ENCODE assay signal across 8 cellular contexts in genomic region chr2:142868281-142868762, GRCh38. TPM values are rescaled to one million over a fixed set of nuclear protein-coding genes. Genes with fewer than 3 reads are reported as not detected.
DNase-seq lines count a peak whose midpoint lies in the region; ATAC-seq and TF ChIP-seq lines count a peak whose summit lies in the region.

No MANE protein-coding gene starts in this region.

- 73 to 82% methylated on average over 11 of the region's 11 CpGs for WGBS in heart right ventricle, 2 donors

- H3K79me2 ChIP-seq in GM23338 (replicated peaks; ENCODE audit: insufficient read depth) = no peaks in the 10 kb centered on the region

- H3K4me3 Mint-ChIP-seq in progenitor cell of endocrine pancreas (ENCODE audit: low read depth) = no peak overlapping the region
- H3K4me3 Mint-ChIP-seq in GM23338 = no peak overlapping the region

- TF ChIP-seq CTCF in heart right ventricle (IDR thresholded peaks at IDR 0.05) (no peak), progenitor cell of endocrine pancreas (IDR thresholded peaks at IDR 0.05; ENCODE audit: unreplicated experiment) (no peak), GM23338 (conservative IDR thresholded peaks at IDR 0.05; ENCODE audit: low read depth in 2 of 2) (no peak)

- no peaks in the 10 kb centered on the region for H3K9me2 ChIP-seq in GM23338 (ENCODE audit: insufficient read depth)

- H3K27me3 ChIP-seq in heart right ventricle (no peaks in the 10 kb centered on the region), subcutaneous abdominal adipose tissue (ENCODE audit: control insufficient read depth in 5 of 5, insufficient read depth in 4 of 5, low read length in 5 of 5) (no peaks in the 10 kb centered on the region), GM23338 (ENCODE audit: insufficient read depth) (no peaks in the 10 kb centered on the region)

- no peak overlapping the region for H3K27ac Mint-ChIP-seq in progenitor cell of endocrine pancreas
- no peak overlapping the region for H3K27ac Mint-ChIP-seq in GM23338

- H3K27me3 Mint-ChIP-seq in progenitor cell of endocrine pancreas (no peaks in the 10 kb centered on the region), GM23338 (ENCODE audit: insufficient read depth, low read depth, poor library complexity) (peaks cover 4% of the 10 kb centered on the region)

- H3K9me3 ChIP-seq in heart right ventricle (peaks cover 0 to under 1% (median 0%) of the 10 kb centered on the region in 11 donors), subcutaneous abdominal adipose tissue (ENCODE audit: control insufficient read depth in 5 of 5, low read length in 5 of 5) (no peaks in the 10 kb centered on the region)

- no peak overlapping the region for H2AFZ ChIP-seq in GM23338

- H3K27ac ChIP-seq in heart right ventricle (peak overlapping the region in 2 of 10 donors; percentile 44 to 83), subcutaneous abdominal adipose tissue (ENCODE audit: low read depth, low read length) (no peak overlapping the region), GM23338 (ENCODE audit: low read depth) (no peak overlapping the region)

- H4K20me1 ChIP-seq in GM23338 (replicated peaks; ENCODE audit: insufficient read depth) = no peaks in the 10 kb centered on the region

- H3K4me1 Mint-ChIP-seq in progenitor cell of endocrine pancreas (ENCODE audit: low read depth) = peaks cover 13% of the 10 kb centered on the region
- peaks cover 4% of the 10 kb centered on the region; the same call in 2 of the 3 replicates for H3K4me1 Mint-ChIP-seq in GM23338

- H3K4me1 ChIP-seq in heart right ventricle = peaks cover 0 to 42% (median 0%) of the 10 kb centered on the region in 9 donors
- H3K4me1 ChIP-seq in subcutaneous abdominal adipose tissue (ENCODE audit: control insufficient read depth in 5 of 5, insufficient read depth in 5 of 5, low read length in 5 of 5) = peaks cover 0 to 11% (median 9%) of the 10 kb centered on the region in 5 donors
- no peaks in the 10 kb centered on the region for H3K4me1 ChIP-seq in GM23338 (ENCODE audit: insufficient read depth)

- no peak overlapping the region for H3K4me3 ChIP-seq in heart right ventricle
- peak overlapping the region; percentile 7 to 54 (median 31) for H3K4me3 ChIP-seq in subcutaneous abdominal adipose tissue (ENCODE audit: low read depth in 1 of 5, low read length in 5 of 5)
- H3K4me3 ChIP-seq in GM23338 = no peak overlapping the region

- intact Hi-C loops in heart right ventricle (cut with DNase I) = no loop called here

- H3K4me2 ChIP-seq in GM23338 = no peak overlapping the region

- H3K9me3 Mint-ChIP-seq in progenitor cell of endocrine pancreas (ENCODE audit: low read depth) (no peaks in the 10 kb centered on the region), GM23338 (peaks cover 6% of the 10 kb centered on the region; the same call in 1 of the 3 replicates)

- H3F3A ChIP-seq in GM23338 (replicated peaks; ENCODE audit: low read depth) = no peaks in the 10 kb centered on the region

- no peaks in the 10 kb centered on the region for H3K36me3 Mint-ChIP-seq in progenitor cell of endocrine pancreas (ENCODE audit: insufficient read depth)
- peaks cover 4% of the 10 kb centered on the region; the same call in 2 of the 3 replicates for H3K36me3 Mint-ChIP-seq in GM23338 (ENCODE audit: low read depth)

- no peaks in the 10 kb centered on the region for H3K36me3 ChIP-seq in heart right ventricle
- H3K36me3 ChIP-seq in subcutaneous abdominal adipose tissue (ENCODE audit: control insufficient read depth in 5 of 5, insufficient read depth in 5 of 5, low read length in 5 of 5) = no peaks in the 10 kb centered on the region
- no peaks in the 10 kb centered on the region for H3K36me3 ChIP-seq in GM23338 (ENCODE audit: insufficient read depth)

- ATAC-seq in GM21381 (IDR thresholded peaks at IDR 0.05; ENCODE audit: unreplicated experiment) = peak; percentile 37
- ATAC-seq in heart right ventricle = peak; percentile 62 to 92 (median 78)
- ATAC-seq in GM19467 (IDR thresholded peaks at IDR 0.05; ENCODE audit: unreplicated experiment) = no peak
- ATAC-seq in GM23338 = no peak

- peak overlapping the region in 3 of 5 donors; percentile 2 to 26 (median 17) for H3K9ac ChIP-seq in subcutaneous abdominal adipose tissue (ENCODE audit: low read length in 5 of 5)

- peak; percentile 76 for DNase-seq in M059J (ENCODE audit: low read depth)
- peak; percentile 41 to 42 for DNase-seq in heart right ventricle
- no peak for DNase-seq in progenitor cell of endocrine pancreas (ENCODE audit: low spot score, unreplicated experiment)
- no peak for DNase-seq in NCI-H524 (lab: John Stamatoyannopoulos, UW)
- DNase-seq in GM23338 (ENCODE audit: low spot score) = no peak

TF ChIP-seq in GM23338, 12 proteins besides CTCF, POLR2A, EP300 and RAD21:
- TF ChIP-seq EZH2 (IDR thresholded peaks at IDR 0.05; ENCODE audit: low read depth, unreplicated experiment) (no peak), ETS1 (IDR thresholded peaks at IDR 0.05) (no peak), POLR2AphosphoS5 (IDR thresholded peaks at IDR 0.05; ENCODE audit: low read depth) (no peak), CREB1 (CRISPR knock-in tag; IDR thresholded peaks at IDR 0.05; ENCODE audit: low read depth) (no peak)

RNA-seq across cellular contexts. Expression of gene KYNU, which starts 9.1 kb away (rescaled TPM):
- total RNA-seq in M059J (2014; rRNA removed; shearing (Covaris generic)) = 11.3 and 14.5 TPM in 2 replicates
- total RNA-seq in heart right ventricle = 1 to 10 TPM in 5 of 10 donors, under 1 TPM in 5; 0.17 to 9.5 (median 0.96) TPM
- polyA plus RNA-seq in heart right ventricle = under 1 TPM; 0.07 to 0.58 TPM
- not detected in 2 replicates for total RNA-seq in progenitor cell of endocrine pancreas
- 0.03 and 0.50 TPM in 2 replicates for total RNA-seq in GM23338 (2014; rRNA removed; shearing (Covaris generic))
- polyA plus RNA-seq in GM23338 (2016; fragmentation: Nextera tagmentation; extraction: Ambion mirVana) = 0.10 and 0.21 TPM in 2 replicates

Comparison
In these comparisons a context has a peak if more than half of its experiments do, and no peak if none do; other contexts are left out.
1. ATAC-seq: peak in GM21381 (single experiment) and heart right ventricle (8 of 8); none in GM19467 (single experiment) and GM23338 (single experiment).
2. DNase-seq: peak in M059J (single experiment) and heart right ventricle (2 of 2); none in progenitor cell of endocrine pancreas (single experiment), NCI-H524 (0 of 2) and GM23338 (single experiment).
3. H3K4me3 ChIP-seq: peak in subcutaneous abdominal adipose tissue (5 of 5); none in heart right ventricle (0 of 10) and GM23338 (single experiment).